ENCODE assay signal across 21 cellular contexts in the genomic region with DNA sequence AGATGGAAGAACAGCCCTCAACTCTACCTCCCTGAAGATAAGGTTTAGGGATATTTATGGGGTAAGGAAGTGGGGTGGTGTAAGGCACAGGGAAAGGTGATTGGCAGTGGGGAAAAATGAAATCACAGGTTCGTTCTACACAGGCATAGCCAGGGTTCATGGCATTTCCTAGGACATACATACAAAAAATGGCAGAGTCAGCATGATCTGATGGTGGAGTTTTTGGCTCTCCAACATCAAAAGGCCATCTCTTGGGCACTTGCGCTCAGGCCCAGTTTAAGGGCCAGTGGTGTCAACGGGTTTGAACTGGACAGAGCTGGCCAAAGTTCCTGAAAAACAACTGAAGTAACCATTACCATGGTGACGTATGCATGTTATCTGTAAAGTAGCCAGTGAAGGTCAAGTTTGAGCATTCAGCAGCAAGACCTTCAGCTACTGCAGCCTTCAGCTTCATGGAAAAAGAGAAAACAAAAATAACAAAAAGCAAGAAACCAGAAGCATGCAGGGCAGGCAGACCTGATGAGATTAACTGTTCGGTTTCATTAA.
DNase-seq lines count a peak whose midpoint lies in the region; ATAC-seq and TF ChIP-seq lines count a peak whose summit lies in the region.
"Had no signal": no experiment of that assay in that cellular context is flagged by ENCODE, and none has a peak within 500 bp of the region (broad histone marks: within the 10 kb centered on the region; RNA-seq: fewer than 3 reads in every experiment).

No MANE protein-coding gene starts in this region.

- H3K36me3 ChIP-seq in GM23248 (ENCODE audit: low read depth) (peaks cover 18% of the 10 kb centered on the region; the same call in 1 of the 2 replicates), suprapubic skin (peaks cover 85% of the 10 kb centered on the region)

- H3K4me3 Mint-ChIP-seq in T-helper 17 cell (no peak overlapping the region), progenitor cell of endocrine pancreas (ENCODE audit: low read depth) (no peak overlapping the region)
- H3K4me3 Mint-ChIP-seq: CD14-positive monocyte had no signal

- H3K27ac ChIP-seq in GM23248 (0 out of 2 replicates have a peak overlapping the region, but pooled peaks have one; percentile 74), suprapubic skin (no peak overlapping the region)
- H3K27ac ChIP-seq: HL-60 had no signal

- no peak for TF ChIP-seq EP300 in suprapubic skin (IDR thresholded peaks at IDR 0.05)

- no peak overlapping the region for H3K4me2 ChIP-seq in GM23248 (ENCODE audit: unreplicated experiment)

- H3K27me3 ChIP-seq in GM23248 (replicated peaks; ENCODE audit: insufficient read depth) (no peaks in the 10 kb centered on the region), suprapubic skin (no peaks in the 10 kb centered on the region)

- H2AFZ ChIP-seq in GM23248, result no peak overlapping the region

- H3K9ac ChIP-seq in GM23248, result no peak overlapping the region

- H3K4me1 ChIP-seq in GM23248 (ENCODE audit: insufficient read depth) (peaks cover 23% of the 10 kb centered on the region), suprapubic skin (no peaks in the 10 kb centered on the region)

- H3K9me3 ChIP-seq in GM23248 (ENCODE audit: low read depth), result no peaks in the 10 kb centered on the region
- no peaks in the 10 kb centered on the region for H3K9me3 ChIP-seq in T-helper 17 cell (ENCODE audit: control insufficient read depth, low read length, poor library complexity, severe bottlenecking)
- no peaks in the 10 kb centered on the region for H3K9me3 ChIP-seq in suprapubic skin

- H3K9me3 Mint-ChIP-seq in progenitor cell of endocrine pancreas (ENCODE audit: low read depth), result no peaks in the 10 kb centered on the region
- H3K9me3 Mint-ChIP-seq: CD14-positive monocyte had no signal

- H3K9me2 ChIP-seq in GM23248 (ENCODE audit: insufficient read depth), result no peaks in the 10 kb centered on the region

- H4K20me1 ChIP-seq in GM23248 (ENCODE audit: insufficient read depth), result no peaks in the 10 kb centered on the region

- ATAC-seq in T-helper 17 cell, result no peak
- ATAC-seq: GM12878, HCT116 had no signal

- H3K36me3 Mint-ChIP-seq in T-helper 17 cell (ENCODE audit: low read depth) (peaks cover 12% of the 10 kb centered on the region), progenitor cell of endocrine pancreas (ENCODE audit: insufficient read depth) (peaks cover 10% of the 10 kb centered on the region)

- peaks cover 30% of the 10 kb centered on the region for H3F3A ChIP-seq in GM23248 (ENCODE audit: insufficient read depth)

- TF ChIP-seq CTCF in fibroblast of pulmonary artery (IDR thresholded peaks at IDR 0.05; ENCODE audit: low read length, missing control alignments), result no peak
- no peak for TF ChIP-seq CTCF in progenitor cell of endocrine pancreas (IDR thresholded peaks at IDR 0.05; ENCODE audit: unreplicated experiment)
- TF ChIP-seq CTCF in suprapubic skin (IDR thresholded peaks at IDR 0.05), result no peak

- TF ChIP-seq POLR2A in suprapubic skin (IDR thresholded peaks at IDR 0.05), result no peak

- H3K4me1 Mint-ChIP-seq in T-helper 17 cell, result no peaks in the 10 kb centered on the region
- peaks cover 3% of the 10 kb centered on the region for H3K4me1 Mint-ChIP-seq in progenitor cell of endocrine pancreas (ENCODE audit: low read depth)
- H3K4me1 Mint-ChIP-seq: CD14-positive monocyte had no signal

- H3K27me3 Mint-ChIP-seq in T-helper 17 cell (no peaks in the 10 kb centered on the region), progenitor cell of endocrine pancreas (no peaks in the 10 kb centered on the region)

- H3K79me2 ChIP-seq in GM23248 (ENCODE audit: insufficient read depth), result no peaks in the 10 kb centered on the region

- H3K27ac Mint-ChIP-seq in T-helper 17 cell (peak overlapping the region; percentile 27), progenitor cell of endocrine pancreas (peak overlapping the region; percentile 70)

- no peak for DNase-seq in GM23248
- no peak for DNase-seq in T-helper 17 cell
- DNase-seq in fibroblast of pulmonary artery (ENCODE audit: low read depth), result peak; percentile 24
- no peak for DNase-seq in progenitor cell of endocrine pancreas (ENCODE audit: low spot score, unreplicated experiment)
- no peak for DNase-seq in suprapubic skin (ENCODE audit: low spot score in 2 of 2)
- DNase-seq in NCI-H446 treated with DMSO at 0.1 percent for 48 hours (lab: John Stamatoyannopoulos, UW), result no peak
- DNase-seq in stimulated activated naive CD4-positive, alpha-beta T cell (lab: John Stamatoyannopoulos, UW), result no peak
- DNase-seq: ACHN, AML-193, DMS 273 treated with DMSO at 0.1 percent for 48 hours, GDM1, KBM-7, NCI-H1048, NCI-H1436 treated with DMSO at 0.1 percent for 48 hours, NCI-H2029 treated with DMSO at 0.1 percent for 48 hours, NCI-H2171 treated with DMSO at 0.1 percent for 48 hours, NCI-H510A had no signal

- 92 to 98% methylated on average over 5 of the region's 5 CpGs for WGBS in GM23248 (ENCODE audit: low coverage in 1 of 2, low lambda C conversion rate in 2 of 2, missing lambda C conversion rate in 2 of 2), 2 experiments
- WGBS in suprapubic skin, result 89% methylated on average over 5 of the region's 5 CpGs

- no peak overlapping the region for H3K4me3 ChIP-seq in GM23248
- H3K4me3 ChIP-seq in fibroblast of pulmonary artery (replicated peaks; ENCODE audit: low read depth, low read length), result no peak overlapping the region
- H3K4me3 ChIP-seq in suprapubic skin, result no peak overlapping the region
- H3K4me3 ChIP-seq: GM12878 had no signal

- in situ Hi-C loops in GM23248 (cut with MboI), result no loop called here
